In genomic region chr2:172855588-172855987, GRCh38 we compare ENCODE assay signal across 8 cellular contexts.
"Had no signal": no experiment of that assay in that cellular context is flagged by ENCODE, and none has a peak within 500 bp of the region (broad histone marks: within the 10 kb centered on the region; RNA-seq: fewer than 3 reads in every experiment).

No MANE protein-coding gene starts in this region.

- H3K36me3 Mint-ChIP-seq: IgD-negative memory B cell had no signal

- H3K4me3 ChIP-seq: K562 had no signal

- DNase-seq: IMR-90, KBM-7, KG1 had no signal

- H3K9ac ChIP-seq: KMS-11 had no signal

- ATAC-seq: K562 had no signal

- H3K4me2 ChIP-seq: KMS-11 had no signal

- FAIRE-seq: HTR-8/SVneo, K562 had no signal

- H3K4me1 Mint-ChIP-seq: IgD-negative memory B cell had no signal

- H3K27ac ChIP-seq: HL-60, KMS-11 had no signal
